ENCODE assay signal across 24 cellular contexts in the genomic region with DNA sequence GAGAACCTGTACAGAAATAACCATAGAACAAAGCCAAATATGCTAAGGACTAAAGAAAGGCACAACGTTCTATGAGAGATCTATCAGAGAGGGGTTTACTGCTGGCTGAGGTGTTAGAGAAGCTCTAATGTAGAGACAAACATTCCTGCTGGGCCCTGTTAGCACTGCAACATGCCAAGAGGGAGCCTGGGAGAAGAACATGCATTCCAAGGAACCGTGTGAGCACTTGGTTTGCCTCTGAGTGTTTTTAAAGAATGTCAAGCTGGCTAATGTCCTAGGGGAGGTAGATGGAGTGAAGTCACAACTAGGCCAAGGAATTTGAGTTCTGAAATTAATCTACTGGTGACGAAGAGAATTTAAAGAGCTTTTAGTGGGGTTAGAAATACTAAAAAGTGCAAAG.
A peak's percentile ranks its signal among the peaks of the same experiment; 100 is the strongest.
DNase-seq lines count a peak whose midpoint lies in the region; ATAC-seq and TF ChIP-seq lines count a peak whose summit lies in the region.
"Had no signal": no experiment of that assay in that cellular context is flagged by ENCODE, and none has a peak within 500 bp of the region (broad histone marks: within the 10 kb centered on the region; RNA-seq: fewer than 3 reads in every experiment).

No MANE protein-coding gene starts in this region.

- in situ Hi-C loops in brain microvascular endothelial cell (cut with HindIII; ENCODE audit: low pct_ligation_motif_present, low sequenced_read_pairs), result no loop called here

- no peak for TF ChIP-seq POLR2A in upper lobe of left lung (IDR thresholded peaks at IDR 0.05)

- H3K4me3 ChIP-seq in brain microvascular endothelial cell (ENCODE audit: low read depth, low read length) (no peak overlapping the region), upper lobe of left lung (no peak overlapping the region)
- H3K4me3 ChIP-seq: esophagus muscularis mucosa, sigmoid colon, suprapubic skin had no signal

- H3K4me1 ChIP-seq in upper lobe of left lung, result no peaks in the 10 kb centered on the region
- H3K4me1 ChIP-seq: parathyroid adenoma, suprapubic skin had no signal

- DNase-seq in GM04503 (ENCODE audit: low read depth) (peak; percentile 23), brain microvascular endothelial cell (peak; percentile 39), iris pigment epithelial cell (ENCODE audit: low read depth) (peak; percentile 9), upper lobe of left lung (peak in 1 of 2 donors; percentile 24), cerebellum (ENCODE audit: low spot score) (no peak)
- DNase-seq in activated CD4-positive, CD25-positive, alpha-beta regulatory T cell treated with anti-CD3 and anti-CD28 coated beads, Interleukin-2, amount 50 U/mL, for 72 hours, result no peak
- DNase-seq: activated CD4-positive, alpha-beta T cell treated with anti-CD3 and anti-CD28 coated beads for 36 hours; activated naive CD4-positive, alpha-beta T cell treated with anti-CD3 and anti-CD28 coated beads, Interleukin-2, amount 10 ng/mL, durations not matched to agents 7 days and 5 days; AML-193; anterior cingulate cortex; cerebellar nuclear complex; effector memory CD4-positive, alpha-beta T cell; HFFc6; Karpas-422; left colon; NCI-H2029; NCI-H2227 treated with DMSO at 0.1 percent for 48 hours; SIG-M5; sigmoid colon; T-helper 1 cell had no signal

- H3K36me3 ChIP-seq in brain microvascular endothelial cell (replicated peaks) (no peaks in the 10 kb centered on the region), upper lobe of left lung (no peaks in the 10 kb centered on the region)
- H3K36me3 ChIP-seq: esophagus muscularis mucosa, sigmoid colon, suprapubic skin had no signal

- no peak overlapping the region for H3K27ac ChIP-seq in brain microvascular endothelial cell
- peak overlapping the region in 1 of 4 donors; percentile 54 for H3K27ac ChIP-seq in upper lobe of left lung
- H3K27ac ChIP-seq: esophagus muscularis mucosa, parathyroid adenoma, suprapubic skin had no signal

- no peaks in the 10 kb centered on the region for H3K9me3 ChIP-seq in upper lobe of left lung
- H3K9me3 ChIP-seq: esophagus muscularis mucosa, sigmoid colon, suprapubic skin had no signal

- H3K27me3 ChIP-seq in brain microvascular endothelial cell (replicated peaks) (no peaks in the 10 kb centered on the region), upper lobe of left lung (no peaks in the 10 kb centered on the region)
- H3K27me3 ChIP-seq: esophagus muscularis mucosa, sigmoid colon, suprapubic skin had no signal

- 42 to 57% methylated on average over 3 of the region's 3 CpGs for WGBS in upper lobe of left lung, 2 donors

- TF ChIP-seq EP300 in upper lobe of left lung (IDR thresholded peaks at IDR 0.05), result no peak

- TF ChIP-seq CTCF in brain microvascular endothelial cell (IDR thresholded peaks at IDR 0.05; ENCODE audit: low read depth, low read length, missing control alignments), result no peak
- no peak for TF ChIP-seq CTCF in upper lobe of left lung (IDR thresholded peaks at IDR 0.05)

- ATAC-seq in upper lobe of left lung (ENCODE audit: low FRiP score in 2 of 2) (peak; percentile 46 to 84), HG03196 (IDR thresholded peaks at IDR 0.05; ENCODE audit: unreplicated experiment) (no peak)
- ATAC-seq: activated CD4-positive, alpha-beta T cell treated with anti-CD3 and anti-CD28 coated beads for 36 hours; left colon had no signal

Comparison
In these comparisons a context has a peak if more than half of its experiments do, and no peak if none do; other contexts are left out.
1. DNase-seq: peak in GM04503 (single experiment), brain microvascular endothelial cell (single experiment) and iris pigment epithelial cell (single experiment); none in activated CD4-positive, CD25-positive, alpha-beta regulatory T cell treated with anti-CD3 and anti-CD28 coated beads, Interleukin-2, amount 50 U/mL, for 72 hours (single experiment) and cerebellum (single experiment).